ENCODE assay signal across 2 cellular contexts in genomic region chr20:271069-271468, GRCh38.
TF ChIP-seq lines count a peak whose summit lies in the region.

No MANE protein-coding gene starts in this region.

TF ChIP-seq in HEK293, 187 proteins besides CTCF, POLR2A, EP300 and RAD21:
- TF ChIP-seq ZNF792 (tag by site-specific recombination; IDR thresholded peaks at IDR 0.05), result no peak
- no peak for TF ChIP-seq ZBTB1 (tag by site-specific recombination; IDR thresholded peaks at IDR 0.05)
- 0 out of 2 replicates have a peak, but pooled peaks have one; percentile 17 for TF ChIP-seq ZNF341 (tag by site-specific recombination; IDR thresholded peaks at IDR 0.05; ENCODE audit: low read depth)

TF ChIP-seq in HepG2, 621 proteins besides CTCF, POLR2A, EP300 and RAD21:
- TF ChIP-seq ZNF296 (CRISPR knock-in tag; conservative IDR thresholded peaks at IDR 0.05) (0 out of 2 replicates have a peak, but pooled peaks have one; percentile 37), GLMP (CRISPR knock-in tag; IDR thresholded peaks at IDR 0.05; ENCODE audit: borderline replicate concordance) (no peak)
